Comparison of ENCODE assay signal across 2 cellular contexts in genomic region chr12:12624479-12625120, GRCh38.
A peak's percentile ranks its signal among the peaks of the same experiment; 100 is the strongest.
TF ChIP-seq lines count a peak whose summit lies in the region.

No MANE protein-coding gene starts in this region.

TF ChIP-seq in HepG2, 621 proteins besides CTCF, POLR2A, EP300 and RAD21 (continues in another document):
- no peak for TF ChIP-seq ZNF180 (CRISPR knock-in tag; IDR thresholded peaks at IDR 0.05; ENCODE audit: borderline replicate concordance, low read depth)
- TF ChIP-seq HNRNPUL1 (IDR thresholded peaks at IDR 0.05; ENCODE audit: low read depth, low read length) = no peak
- peak; percentile 68 for TF ChIP-seq HNF4A (CRISPR knock-in tag; IDR thresholded peaks at IDR 0.05)
- no peak for TF ChIP-seq SMARCE1 (IDR thresholded peaks at IDR 0.05; ENCODE audit: borderline replicate concordance)
- TF ChIP-seq HNF1A (IDR thresholded peaks at IDR 0.05; ENCODE audit: low read depth) = no peak
- TF ChIP-seq HNF1A (CRISPR knock-in tag; IDR thresholded peaks at IDR 0.05; ENCODE audit: borderline replicate concordance) = no peak
- no peak for TF ChIP-seq SOX13 (IDR thresholded peaks at IDR 0.05)
- TF ChIP-seq SOX13 (CRISPR knock-in tag; conservative IDR thresholded peaks at IDR 0.05 in 1 of 2, IDR thresholded peaks at IDR 0.05 in 1 of 2) = peak in 1 of 2 experiments; percentile 42; a peak in 1 of 4 replicates
- no peak for TF ChIP-seq ZBTB40 (IDR thresholded peaks at IDR 0.05)
- TF ChIP-seq ZBTB40 (CRISPR knock-in tag; IDR thresholded peaks at IDR 0.05) = peak; percentile 17; the same call in 1 of the 2 replicates
- no peak for TF ChIP-seq ATM (IDR thresholded peaks at IDR 0.05; ENCODE audit: borderline replicate concordance)

TF ChIP-seq in GM12878, 131 proteins besides CTCF, POLR2A, EP300 and RAD21:
- peak; percentile 16; the same call in 1 of the 2 replicates for TF ChIP-seq SPI1 (IDR thresholded peaks at IDR 0.05; ENCODE audit: borderline replicate concordance, insufficient read depth, low read depth, low read length)
- no peak for TF ChIP-seq SIN3A (IDR thresholded peaks at IDR 0.05; ENCODE audit: low read depth, low read length)
- no peak for TF ChIP-seq MAX (IDR thresholded peaks at IDR 0.05; ENCODE audit: low read depth, low read length)
